Comparison of ENCODE assay signal across 8 cellular contexts in genomic region chr15:51681303-51681963, GRCh38.
DNase-seq lines count a peak whose midpoint lies in the region; ATAC-seq and TF ChIP-seq lines count a peak whose summit lies in the region.

Gene SCG3, plus strand, starts transcription at chr15:51681503. Its CDS starts 253 bp downstream, at chr15:51681756.

- ATAC-seq in memory B cell (ENCODE audit: low read depth) (peak; percentile 58), HG03159 (IDR thresholded peaks at IDR 0.05; ENCODE audit: unreplicated experiment) (no peak), GM21526 (IDR thresholded peaks at IDR 0.05; ENCODE audit: low FRiP score, unreplicated experiment) (no peak)

- no peaks in the 10 kb centered on the region for H3K4me1 Mint-ChIP-seq in memory B cell

- TF ChIP-seq CTCF in HEK293 (tag by site-specific recombination; IDR thresholded peaks at IDR 0.05): no peak
- no peak for TF ChIP-seq CTCF in epithelial cell of esophagus (IDR thresholded peaks at IDR 0.05; ENCODE audit: insufficient read depth, low read depth, low read length, missing control alignments)

- H3K27ac Mint-ChIP-seq in memory B cell: no peak within 1 kb of the TSS

- POLR2A ChIA-PET in HEK293 (lab: Yijun Ruan, JAX): interaction anchor here (0.6 to 1.2 kb wide), 3 partner anchors 89 to 250 kb away, joined by 3 to 4 read pairs (median 3); no protein-coding TSS in a partner anchor

- no peaks in the 10 kb centered on the region for H3K36me3 ChIP-seq in HEK293 (ENCODE audit: control insufficient read depth in 2 of 2, insufficient read depth in 1 of 2, low read length in 2 of 2)

- DNase-seq in NCI-H748 (lab: John Stamatoyannopoulos, UW; ENCODE audit: unreplicated experiment) (peak; percentile 90), activated T-cell treated with anti-CD3 and anti-CD28 coated beads for 24 hours (ENCODE audit: low read depth) (peak; percentile 40), epithelial cell of esophagus (ENCODE audit: low read depth) (peak; percentile 88), memory B cell (ENCODE audit: low spot score in 2 of 2) (peak; percentile 7 to 30)
- DNase-seq in stimulated activated CD4-positive, alpha-beta T cell treated with anti-CD3 and anti-CD28 coated beads, TNF-alpha, amount 100 ng/mL, for 48 hours (ENCODE audit: low read depth in 3 of 3): peak; percentile 30 to 57 (median 46)

- peaks cover 17% of the 10 kb centered on the region for H3K27me3 Mint-ChIP-seq in memory B cell

- no peaks in the 10 kb centered on the region for H3K36me3 Mint-ChIP-seq in memory B cell

- CTCF ChIA-PET in HEK293 (lab: Yijun Ruan, JAX): interaction anchor here (2.0 kb wide), 1 partner anchor 32 kb away, joined by 4 read pairs; no protein-coding TSS in a partner anchor

- no peak within 1 kb of the TSS for H3K27ac ChIP-seq in HEK293 (ENCODE audit: extremely low read depth, low read depth, low read length)

- H3K9me3 ChIP-seq in HEK293 (ENCODE audit: control insufficient read depth, insufficient read depth, low read depth, low read length): no peaks in the 10 kb centered on the region

- peaks cover 2% of the 10 kb centered on the region for H3K9me3 Mint-ChIP-seq in memory B cell

- H3K4me3 ChIP-seq in HEK293 (ENCODE audit: low read depth, low read length) (peak within 1 kb of the TSS; percentile 19), epithelial cell of esophagus (ENCODE audit: low read length) (peak within 1 kb of the TSS; percentile 12)

- H3K4me3 Mint-ChIP-seq in memory B cell: no peak within 1 kb of the TSS

- no peaks in the 10 kb centered on the region for H3K4me1 ChIP-seq in HEK293 (ENCODE audit: control insufficient read depth, insufficient read depth, low read length)

TF ChIP-seq in HEK293, 187 proteins besides CTCF, POLR2A, EP300 and RAD21 (continues in another document):
- TF ChIP-seq ZNF610 (tag by site-specific recombination; IDR thresholded peaks at IDR 0.05; ENCODE audit: borderline replicate concordance): no peak
- no peak for TF ChIP-seq ZBTB21 (tag by site-specific recombination; IDR thresholded peaks at IDR 0.05)
- TF ChIP-seq, protein P1, sequence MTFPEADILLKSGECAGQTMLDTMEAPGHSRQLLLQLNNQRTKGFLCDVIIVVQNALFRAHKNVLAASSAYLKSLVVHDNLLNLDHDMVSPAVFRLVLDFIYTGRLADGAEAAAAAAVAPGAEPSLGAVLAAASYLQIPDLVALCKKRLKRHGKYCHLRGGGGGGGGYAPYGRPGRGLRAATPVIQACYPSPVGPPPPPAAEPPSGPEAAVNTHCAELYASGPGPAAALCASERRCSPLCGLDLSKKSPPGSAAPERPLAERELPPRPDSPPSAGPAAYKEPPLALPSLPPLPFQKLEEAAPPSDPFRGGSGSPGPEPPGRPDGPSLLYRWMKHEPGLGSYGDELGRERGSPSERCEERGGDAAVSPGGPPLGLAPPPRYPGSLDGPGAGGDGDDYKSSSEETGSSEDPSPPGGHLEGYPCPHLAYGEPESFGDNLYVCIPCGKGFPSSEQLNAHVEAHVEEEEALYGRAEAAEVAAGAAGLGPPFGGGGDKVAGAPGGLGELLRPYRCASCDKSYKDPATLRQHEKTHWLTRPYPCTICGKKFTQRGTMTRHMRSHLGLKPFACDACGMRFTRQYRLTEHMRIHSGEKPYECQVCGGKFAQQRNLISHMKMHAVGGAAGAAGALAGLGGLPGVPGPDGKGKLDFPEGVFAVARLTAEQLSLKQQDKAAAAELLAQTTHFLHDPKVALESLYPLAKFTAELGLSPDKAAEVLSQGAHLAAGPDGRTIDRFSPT (tag by site-specific recombination; IDR thresholded peaks at IDR 0.05): no peak
- no peak for TF ChIP-seq ZNF169 (tag by site-specific recombination; IDR thresholded peaks at IDR 0.05)
- TF ChIP-seq, protein P2, sequence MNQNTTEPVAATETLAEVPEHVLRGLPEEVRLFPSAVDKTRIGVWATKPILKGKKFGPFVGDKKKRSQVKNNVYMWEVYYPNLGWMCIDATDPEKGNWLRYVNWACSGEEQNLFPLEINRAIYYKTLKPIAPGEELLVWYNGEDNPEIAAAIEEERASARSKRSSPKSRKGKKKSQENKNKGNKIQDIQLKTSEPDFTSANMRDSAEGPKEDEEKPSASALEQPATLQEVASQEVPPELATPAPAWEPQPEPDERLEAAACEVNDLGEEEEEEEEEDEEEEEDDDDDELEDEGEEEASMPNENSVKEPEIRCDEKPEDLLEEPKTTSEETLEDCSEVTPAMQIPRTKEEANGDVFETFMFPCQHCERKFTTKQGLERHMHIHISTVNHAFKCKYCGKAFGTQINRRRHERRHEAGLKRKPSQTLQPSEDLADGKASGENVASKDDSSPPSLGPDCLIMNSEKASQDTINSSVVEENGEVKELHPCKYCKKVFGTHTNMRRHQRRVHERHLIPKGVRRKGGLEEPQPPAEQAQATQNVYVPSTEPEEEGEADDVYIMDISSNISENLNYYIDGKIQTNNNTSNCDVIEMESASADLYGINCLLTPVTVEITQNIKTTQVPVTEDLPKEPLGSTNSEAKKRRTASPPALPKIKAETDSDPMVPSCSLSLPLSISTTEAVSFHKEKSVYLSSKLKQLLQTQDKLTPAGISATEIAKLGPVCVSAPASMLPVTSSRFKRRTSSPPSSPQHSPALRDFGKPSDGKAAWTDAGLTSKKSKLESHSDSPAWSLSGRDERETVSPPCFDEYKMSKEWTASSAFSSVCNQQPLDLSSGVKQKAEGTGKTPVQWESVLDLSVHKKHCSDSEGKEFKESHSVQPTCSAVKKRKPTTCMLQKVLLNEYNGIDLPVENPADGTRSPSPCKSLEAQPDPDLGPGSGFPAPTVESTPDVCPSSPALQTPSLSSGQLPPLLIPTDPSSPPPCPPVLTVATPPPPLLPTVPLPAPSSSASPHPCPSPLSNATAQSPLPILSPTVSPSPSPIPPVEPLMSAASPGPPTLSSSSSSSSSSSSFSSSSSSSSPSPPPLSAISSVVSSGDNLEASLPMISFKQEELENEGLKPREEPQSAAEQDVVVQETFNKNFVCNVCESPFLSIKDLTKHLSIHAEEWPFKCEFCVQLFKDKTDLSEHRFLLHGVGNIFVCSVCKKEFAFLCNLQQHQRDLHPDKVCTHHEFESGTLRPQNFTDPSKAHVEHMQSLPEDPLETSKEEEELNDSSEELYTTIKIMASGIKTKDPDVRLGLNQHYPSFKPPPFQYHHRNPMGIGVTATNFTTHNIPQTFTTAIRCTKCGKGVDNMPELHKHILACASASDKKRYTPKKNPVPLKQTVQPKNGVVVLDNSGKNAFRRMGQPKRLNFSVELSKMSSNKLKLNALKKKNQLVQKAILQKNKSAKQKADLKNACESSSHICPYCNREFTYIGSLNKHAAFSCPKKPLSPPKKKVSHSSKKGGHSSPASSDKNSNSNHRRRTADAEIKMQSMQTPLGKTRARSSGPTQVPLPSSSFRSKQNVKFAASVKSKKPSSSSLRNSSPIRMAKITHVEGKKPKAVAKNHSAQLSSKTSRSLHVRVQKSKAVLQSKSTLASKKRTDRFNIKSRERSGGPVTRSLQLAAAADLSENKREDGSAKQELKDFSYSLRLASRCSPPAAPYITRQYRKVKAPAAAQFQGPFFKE (tag by site-specific recombination; IDR thresholded peaks at IDR 0.05; ENCODE audit: borderline replicate concordance): no peak
- no peak for TF ChIP-seq ZNF2 (tag by site-specific recombination; IDR thresholded peaks at IDR 0.05)
- TF ChIP-seq ZSCAN16 (tag by site-specific recombination; IDR thresholded peaks at IDR 0.05): no peak
- TF ChIP-seq ZNF747 (tag by site-specific recombination; IDR thresholded peaks at IDR 0.05): no peak
- peak; percentile 73 for TF ChIP-seq IKZF3 (tag by site-specific recombination; IDR thresholded peaks at IDR 0.05)
- peak; percentile 59 for TF ChIP-seq ZNF518A (tag by site-specific recombination; conservative IDR thresholded peaks at IDR 0.05; ENCODE audit: low read depth)
- no peak for TF ChIP-seq ZNF239 (tag by site-specific recombination; IDR thresholded peaks at IDR 0.05)
- no peak for TF ChIP-seq ZNF561 (tag by site-specific recombination; IDR thresholded peaks at IDR 0.05; ENCODE audit: borderline replicate concordance)
- no peak for TF ChIP-seq ZNF558 (tag by site-specific recombination; IDR thresholded peaks at IDR 0.05)
- TF ChIP-seq ZNF140 (tag by site-specific recombination; IDR thresholded peaks at IDR 0.05): no peak
- TF ChIP-seq RBAK (tag by site-specific recombination; IDR thresholded peaks at IDR 0.05): no peak
- TF ChIP-seq ZNF311 (tag by site-specific recombination; IDR thresholded peaks at IDR 0.05; ENCODE audit: borderline replicate concordance): no peak

Comparison
In these comparisons a context has a peak if more than half of its experiments do, and no peak if none do; other contexts are left out.
1. DNase-seq: peak in every context shown above with its lines; median percentile 90 in NCI-H748; 88 in epithelial cell of esophagus; 46 in stimulated activated CD4-positive, alpha-beta T cell treated with anti-CD3 and anti-CD28 coated beads, TNF-alpha, amount 100 ng/mL, for 48 hours; 40 in activated T-cell treated with anti-CD3 and anti-CD28 coated beads for 24 hours; 18 in memory B cell.